28 cellular contexts compared by ENCODE assay signal in the genomic region with DNA sequence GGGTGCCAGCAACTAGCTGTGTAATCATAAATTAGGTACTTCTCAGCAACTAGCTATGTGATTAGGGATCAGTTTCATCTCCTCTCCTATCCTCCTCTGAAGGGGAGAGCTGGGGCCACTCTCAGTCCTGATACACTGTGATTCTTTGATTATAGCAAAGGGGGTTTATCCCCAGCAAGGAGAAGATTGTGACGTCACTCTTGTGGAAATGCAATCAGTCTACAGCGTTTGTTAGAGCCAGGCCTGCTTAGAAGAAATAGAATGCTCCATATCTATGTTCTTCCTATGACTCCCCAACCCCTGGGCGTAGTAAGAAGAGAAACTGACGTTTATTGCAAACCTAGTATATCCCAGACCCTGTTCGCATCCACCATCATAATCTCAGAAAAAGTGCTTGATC.
"Had no signal": no experiment of that assay in that cellular context is flagged by ENCODE, and none has a peak within 500 bp of the region (broad histone marks: within the 10 kb centered on the region; RNA-seq: fewer than 3 reads in every experiment).

No MANE protein-coding gene starts in this region.

- DNase-seq: colonic mucosa; cortex of kidney; effector CD8-positive, alpha-beta T cell; effector memory CD8-positive, alpha-beta T cell; endodermal cell; erythroblast; foreskin keratinocyte; heart left ventricle; hypothalamus; immature natural killer cell; islet precursor cell; kidney; kidney glomerular epithelial cell; left colon; left ventricle myocardium superior; lower lobe of right lung; mesenchymal stem cell; mucosa of descending colon; naive B cell had no signal

- H3K4me1 ChIP-seq: colonic mucosa, foreskin keratinocyte, gastroesophageal sphincter, heart left ventricle, lower lobe of right lung had no signal

- H3K9me3 ChIP-seq: colonic mucosa, gastroesophageal sphincter, heart left ventricle, lower lobe of right lung, mucosa of descending colon had no signal

- H3K27ac Mint-ChIP-seq: dendritic cell treated with granulocyte-macrophage colony-stimulating factor and Interleukin-4, amounts not matched to agents 40 ng/mL and 50 ng/mL, for 4 days; effector memory CD8-positive, alpha-beta T cell; endodermal cell; immature natural killer cell; mesothelial cell of epicardium; naive B cell had no signal

- H3K4me2 ChIP-seq: hepatocyte had no signal

- H3K27me3 ChIP-seq: colonic mucosa, foreskin keratinocyte, gastroesophageal sphincter, heart left ventricle, hepatocyte had no signal

- H3K9me3 Mint-ChIP-seq: endodermal cell, mesothelial cell of epicardium had no signal

- H3K4me1 Mint-ChIP-seq: immature natural killer cell, mesothelial cell of epicardium, naive B cell had no signal

- H2AFZ ChIP-seq: hepatocyte had no signal

- H3K36me3 ChIP-seq: colonic mucosa, gastroesophageal sphincter, heart left ventricle, lower lobe of right lung had no signal

- H3K79me2 ChIP-seq: hepatocyte had no signal

- H3K4me3 Mint-ChIP-seq: dendritic cell treated with granulocyte-macrophage colony-stimulating factor and Interleukin-4, amounts not matched to agents 40 ng/mL and 50 ng/mL, for 4 days; effector memory CD8-positive, alpha-beta T cell; endodermal cell; immature natural killer cell; mesothelial cell of epicardium; naive B cell had no signal

- FAIRE-seq: endometrium, frontal cortex, kidney had no signal

- ATAC-seq: effector memory CD8-positive, alpha-beta T cell; esophagus mucosa; gastroesophageal sphincter; heart left ventricle; left colon; left lobe of liver; left ventricle myocardium superior; lower lobe of right lung; mucosa of descending colon had no signal

- H3K27me3 Mint-ChIP-seq: dendritic cell treated with granulocyte-macrophage colony-stimulating factor and Interleukin-4, amounts not matched to agents 40 ng/mL and 50 ng/mL, for 4 days; effector memory CD8-positive, alpha-beta T cell; naive B cell had no signal

- H3K4me3 ChIP-seq: colonic mucosa, gastroesophageal sphincter, heart left ventricle, hepatocyte, lower lobe of right lung, mucosa of descending colon had no signal

- H3K27ac ChIP-seq: colonic mucosa, epithelial cell of prostate, foreskin keratinocyte, gastroesophageal sphincter, heart left ventricle, hepatocyte, lower lobe of right lung had no signal
